ENCODE assay signal across 8 cellular contexts in the genomic region with DNA sequence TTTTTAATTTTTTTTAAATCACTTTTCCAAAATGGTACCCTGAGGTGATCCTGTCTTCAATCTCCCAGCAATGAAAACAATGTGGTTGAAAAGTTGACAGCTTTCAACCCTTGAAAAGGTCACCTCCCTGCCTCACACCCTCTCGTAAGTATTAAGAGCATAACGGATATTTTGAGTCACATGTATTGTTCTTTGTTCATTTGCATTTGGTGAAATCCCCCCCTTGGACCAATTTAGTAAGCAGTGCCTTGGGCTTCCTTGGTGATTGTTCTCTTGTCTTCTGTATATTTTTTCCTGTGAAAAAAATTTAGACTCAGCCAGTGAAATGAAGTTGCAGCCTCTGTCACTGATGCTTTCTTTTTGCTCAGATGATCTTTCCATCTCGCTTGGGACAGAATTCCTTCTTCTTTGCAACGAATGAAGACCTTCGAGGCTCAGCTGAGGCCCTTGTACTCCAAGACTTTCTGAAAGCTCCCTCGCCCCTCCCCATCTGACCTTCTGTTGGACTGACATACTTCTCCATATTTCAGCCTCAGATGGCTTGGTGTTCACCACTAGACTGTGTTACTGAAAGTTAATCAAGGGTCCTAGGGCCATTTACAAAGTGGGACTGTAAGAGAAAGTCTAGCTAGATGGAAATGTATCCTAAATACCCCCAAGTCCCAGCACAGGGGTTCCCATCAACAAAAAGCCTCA.
DNase-seq lines count a peak whose midpoint lies in the region; ATAC-seq and FAIRE-seq lines count a peak whose summit lies in the region.

No MANE protein-coding gene starts in this region.

- H3K27ac Mint-ChIP-seq in activated CD4-positive, alpha-beta T cell treated with anti-CD3 and anti-CD28 coated beads, Interleukin-2, amount 10 ng/mL, durations not matched to agents 24 days and 14 days: peak overlapping the region; percentile 98
- peak overlapping the region; percentile 98 for H3K27ac Mint-ChIP-seq in memory B cell

- no peaks in the 10 kb centered on the region for H3K27me3 Mint-ChIP-seq in activated CD4-positive, alpha-beta T cell treated with anti-CD3 and anti-CD28 coated beads, Interleukin-2, amount 10 ng/mL, durations not matched to agents 24 days and 14 days
- H3K27me3 Mint-ChIP-seq in memory B cell: no peaks in the 10 kb centered on the region

- DNase-seq in activated CD4-positive, alpha-beta T cell treated with anti-CD3 and anti-CD28 coated beads, Interleukin-2, amount 10 ng/mL, durations not matched to agents 24 days and 14 days: peak; percentile 81
- DNase-seq in memory B cell (ENCODE audit: low spot score in 2 of 2) (peak; percentile 39 to 60), NCI-H1417 treated with DMSO at 0.1 percent for 48 hours (lab: John Stamatoyannopoulos, UW) (no peak), H4 (ENCODE audit: low spot score) (no peak), HTR-8/SVneo (ENCODE audit: insufficient read length, low spot score) (no peak), RKO (ENCODE audit: low spot score) (no peak)

- intact Hi-C loops in activated CD4-positive, alpha-beta T cell treated with anti-CD3 and anti-CD28 coated beads, Interleukin-2, amount 10 ng/mL, durations not matched to agents 24 days and 14 days (cut with micrococcal nuclease): loop anchor here (1.0 to 5.0 kb wide), 10 partner anchors 8 to 788 kb away; a partner anchor contains a TSS

- H3K4me1 Mint-ChIP-seq in activated CD4-positive, alpha-beta T cell treated with anti-CD3 and anti-CD28 coated beads, Interleukin-2, amount 10 ng/mL, durations not matched to agents 24 days and 14 days: peaks cover 93% of the 10 kb centered on the region
- H3K4me1 Mint-ChIP-seq in memory B cell: peaks cover 76% of the 10 kb centered on the region

- ATAC-seq in GM18858 (IDR thresholded peaks at IDR 0.05; ENCODE audit: unreplicated experiment): peak; percentile 22
- peak; percentile 15 for ATAC-seq in HG02642 (IDR thresholded peaks at IDR 0.05; ENCODE audit: poor library complexity, unreplicated experiment)
- ATAC-seq in memory B cell (ENCODE audit: low read depth): peak; percentile 54

- H3K36me3 Mint-ChIP-seq in activated CD4-positive, alpha-beta T cell treated with anti-CD3 and anti-CD28 coated beads, Interleukin-2, amount 10 ng/mL, durations not matched to agents 24 days and 14 days (ENCODE audit: low read depth): peaks cover 47% of the 10 kb centered on the region
- H3K36me3 Mint-ChIP-seq in memory B cell: peaks cover 14% of the 10 kb centered on the region

- no peaks in the 10 kb centered on the region for H3K9me3 Mint-ChIP-seq in activated CD4-positive, alpha-beta T cell treated with anti-CD3 and anti-CD28 coated beads, Interleukin-2, amount 10 ng/mL, durations not matched to agents 24 days and 14 days
- peaks cover 2% of the 10 kb centered on the region for H3K9me3 Mint-ChIP-seq in memory B cell

- H3K4me3 Mint-ChIP-seq in activated CD4-positive, alpha-beta T cell treated with anti-CD3 and anti-CD28 coated beads, Interleukin-2, amount 10 ng/mL, durations not matched to agents 24 days and 14 days: peak overlapping the region; percentile 83
- H3K4me3 Mint-ChIP-seq in memory B cell: peak overlapping the region; percentile 72

- no peak for FAIRE-seq in HTR-8/SVneo (lab: Jason Lieb, UNC)

Comparison
In these comparisons a context has a peak if more than half of its experiments do, and no peak if none do; other contexts are left out.
1. DNase-seq: peak in activated CD4-positive, alpha-beta T cell treated with anti-CD3 and anti-CD28 coated beads, Interleukin-2, amount 10 ng/mL, durations not matched to agents 24 days and 14 days (single experiment) and memory B cell (2 of 2); none in NCI-H1417 treated with DMSO at 0.1 percent for 48 hours (single experiment), H4 (single experiment), HTR-8/SVneo (single experiment) and RKO (single experiment).
2. Peak in every context shown above with its lines, with median percentiles within 50 percentile points of each other: ATAC-seq.